21 cellular contexts compared by ENCODE assay signal in genomic region chr11:70409871-70410270, GRCh38.
"Had no signal": no experiment of that assay in that cellular context is flagged by ENCODE, and none has a peak within 500 bp of the region (broad histone marks: within the 10 kb centered on the region; RNA-seq: fewer than 3 reads in every experiment).

No MANE protein-coding gene starts in this region.

- H3K9me3 ChIP-seq: SK-N-SH had no signal

- DNase-seq: Kasumi-1, MM.1S, NCI-H1092 treated with DMSO at 0.1 percent for 48 hours, NCI-H1436, NCI-H187, NCI-H2029, NCI-H2081 treated with DMSO at 0.1 percent for 48 hours, NCI-H2171, NCI-H226, NCI-H446, NCI-H510A, NCI-H524 treated with DMSO at 0.1 percent for 48 hours, NCI-H69, NCI-H774, RPMI8226, SHP77, SK-N-SH had no signal

- H3K27ac ChIP-seq: HL-60, KMS-11 had no signal

- H3K9ac ChIP-seq: KMS-11, SK-N-SH had no signal

- FAIRE-seq: HTR-8/SVneo, RCC 7860 had no signal

- H3K4me2 ChIP-seq: KMS-11, SK-N-SH had no signal
